Comparison of ENCODE assay signal across 2 cellular contexts in genomic region chr2:20452551-20452950, GRCh38.
TF ChIP-seq lines count a peak whose summit lies in the region.

No MANE protein-coding gene starts in this region.

TF ChIP-seq in SK-N-SH, 30 proteins besides CTCF, POLR2A, EP300 and RAD21 (continued from another document):
- TF ChIP-seq REST (IDR thresholded peaks at IDR 0.05; ENCODE audit: low read depth, low read length) (no peak), YY1 (IDR thresholded peaks at IDR 0.05; ENCODE audit: low read depth) (no peak)

TF ChIP-seq in SK-N-SH treated with all-trans-retinoic acid at 6 μM for 48 hours, 23 proteins besides CTCF, POLR2A, EP300 and RAD21 (continued from another document):
- TF ChIP-seq ZC3H10 (CRISPR knock-in tag; IDR thresholded peaks at IDR 0.05), result no peak
- TF ChIP-seq TSHZ2 (CRISPR knock-in tag; IDR thresholded peaks at IDR 0.05), result no peak
- no peak for TF ChIP-seq CREB5 (CRISPR knock-in tag; IDR thresholded peaks at IDR 0.05; ENCODE audit: low read depth)
- TF ChIP-seq ZNF70 (CRISPR knock-in tag; IDR thresholded peaks at IDR 0.05), result no peak
- TF ChIP-seq POU6F1 (CRISPR knock-in tag; IDR thresholded peaks at IDR 0.05; ENCODE audit: borderline replicate concordance, low read depth), result no peak
